15 cellular contexts compared by ENCODE assay signal in the genomic region with DNA sequence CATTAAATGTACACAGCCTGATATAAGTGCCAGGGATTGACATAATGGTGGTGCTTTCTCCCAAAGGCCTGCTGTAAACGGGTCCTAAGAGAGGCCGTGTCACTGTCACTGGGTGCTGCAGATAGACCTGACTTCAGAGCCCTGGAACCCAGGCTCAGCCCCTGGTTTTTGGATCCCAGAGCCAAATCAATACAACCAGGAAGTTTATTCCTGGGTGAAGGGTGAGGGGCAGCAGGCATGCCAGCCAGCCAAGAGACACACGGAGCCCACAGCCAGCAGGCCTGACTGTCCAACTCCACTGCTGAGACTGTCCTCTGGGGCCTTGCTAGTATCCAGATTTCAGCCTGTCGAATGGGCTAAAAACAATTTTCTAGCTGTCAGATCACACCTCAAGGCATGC. TPM values are rescaled to one million over a fixed set of nuclear protein-coding genes. Genes with fewer than 3 reads are reported as not detected.
DNase-seq lines count a peak whose midpoint lies in the region; ATAC-seq and TF ChIP-seq lines count a peak whose summit lies in the region.
"Had no signal": no experiment of that assay in that cellular context is flagged by ENCODE, and none has a peak within 500 bp of the region (broad histone marks: within the 10 kb centered on the region; RNA-seq: fewer than 3 reads in every experiment).

No MANE protein-coding gene starts in this region.

- in situ Hi-C loops in transverse colon (cut with MboI; ENCODE audit: low pct_ligation_motif_present in 1 of 4, low pct_unique_long_range_greater_than_20kb in 1 of 4, low sequenced_read_pairs in 3 of 4) = no loop called here

- no peak overlapping the region for H3K27ac Mint-ChIP-seq in activated naive CD4-positive, alpha-beta T cell treated with anti-CD3 and anti-CD28 coated beads, Interleukin-2, amount 10 ng/mL, durations not matched to agents 7 days and 5 days
- no peak overlapping the region for H3K27ac Mint-ChIP-seq in activated naive CD4-positive, alpha-beta T cell treated with anti-CD3 and anti-CD28 coated beads for 36 hours
- H3K27ac Mint-ChIP-seq in dendritic cell treated with granulocyte-macrophage colony-stimulating factor and Interleukin-4, amounts not matched to agents 40 ng/mL and 50 ng/mL, for 4 days = peak overlapping the region; percentile 65
- peak overlapping the region; percentile 74 for H3K27ac Mint-ChIP-seq in nephron progenitor cell
- H3K27ac Mint-ChIP-seq in progenitor cell of endocrine pancreas = no peak overlapping the region
- H3K27ac Mint-ChIP-seq: activated CD4-positive, alpha-beta T cell treated with anti-CD3 and anti-CD28 coated beads, Interleukin-2, amount 10 ng/mL, durations not matched to agents 7 days and 5 days; mesothelial cell of epicardium had no signal

- H3K4me3 ChIP-seq in transverse colon = no peak overlapping the region

- H3K36me3 ChIP-seq in transverse colon = no peaks in the 10 kb centered on the region

- peak overlapping the region; percentile 99 to 100 (median 100) for H3K27ac ChIP-seq in transverse colon

- no peaks in the 10 kb centered on the region for H3K27me3 ChIP-seq in transverse colon

- CTCF ChIA-PET in activated naive CD4-positive, alpha-beta T cell treated with anti-CD3 and anti-CD28 coated beads, Interleukin-2, amount 10 ng/mL, durations not matched to agents 7 days and 5 days (lab: Charles Lee) = no interaction called here
- CTCF ChIA-PET in activated naive CD4-positive, alpha-beta T cell treated with anti-CD3 and anti-CD28 coated beads for 36 hours (lab: Charles Lee) = interaction anchor here (2.2 kb wide), 1 partner anchor 13 kb away, joined by 8 read pairs; a partner anchor contains a TSS

- no peak for TF ChIP-seq POLR2A in transverse colon (IDR thresholded peaks at IDR 0.05)

- H3K9me3 Mint-ChIP-seq in activated naive CD4-positive, alpha-beta T cell treated with anti-CD3 and anti-CD28 coated beads, Interleukin-2, amount 10 ng/mL, durations not matched to agents 7 days and 5 days = no peaks in the 10 kb centered on the region
- H3K9me3 Mint-ChIP-seq in activated naive CD4-positive, alpha-beta T cell treated with anti-CD3 and anti-CD28 coated beads for 36 hours = no peaks in the 10 kb centered on the region
- no peaks in the 10 kb centered on the region for H3K9me3 Mint-ChIP-seq in dendritic cell treated with granulocyte-macrophage colony-stimulating factor and Interleukin-4, amounts not matched to agents 40 ng/mL and 50 ng/mL, for 4 days
- H3K9me3 Mint-ChIP-seq in nephron progenitor cell (no peaks in the 10 kb centered on the region), progenitor cell of endocrine pancreas (ENCODE audit: low read depth) (no peaks in the 10 kb centered on the region)
- H3K9me3 Mint-ChIP-seq: activated CD4-positive, alpha-beta T cell treated with anti-CD3 and anti-CD28 coated beads, Interleukin-2, amount 10 ng/mL, durations not matched to agents 7 days and 5 days; mesothelial cell of epicardium had no signal

- TF ChIP-seq EP300 in transverse colon (IDR thresholded peaks at IDR 0.05; ENCODE audit: low read depth) = no peak

- H3K27me3 Mint-ChIP-seq in activated naive CD4-positive, alpha-beta T cell treated with anti-CD3 and anti-CD28 coated beads, Interleukin-2, amount 10 ng/mL, durations not matched to agents 7 days and 5 days = no peaks in the 10 kb centered on the region
- no peaks in the 10 kb centered on the region for H3K27me3 Mint-ChIP-seq in activated naive CD4-positive, alpha-beta T cell treated with anti-CD3 and anti-CD28 coated beads for 36 hours (ENCODE audit: low read depth)
- H3K27me3 Mint-ChIP-seq in dendritic cell treated with granulocyte-macrophage colony-stimulating factor and Interleukin-4, amounts not matched to agents 40 ng/mL and 50 ng/mL, for 4 days = no peaks in the 10 kb centered on the region
- H3K27me3 Mint-ChIP-seq in nephron progenitor cell (ENCODE audit: low read depth, poor library complexity) = no peaks in the 10 kb centered on the region
- peaks cover 36% of the 10 kb centered on the region for H3K27me3 Mint-ChIP-seq in progenitor cell of endocrine pancreas
- H3K27me3 Mint-ChIP-seq: activated CD4-positive, alpha-beta T cell treated with anti-CD3 and anti-CD28 coated beads, Interleukin-2, amount 10 ng/mL, durations not matched to agents 7 days and 5 days had no signal

- no peak overlapping the region for H3K4me3 Mint-ChIP-seq in activated naive CD4-positive, alpha-beta T cell treated with anti-CD3 and anti-CD28 coated beads, Interleukin-2, amount 10 ng/mL, durations not matched to agents 7 days and 5 days
- no peak overlapping the region for H3K4me3 Mint-ChIP-seq in activated naive CD4-positive, alpha-beta T cell treated with anti-CD3 and anti-CD28 coated beads for 36 hours
- H3K4me3 Mint-ChIP-seq in dendritic cell treated with granulocyte-macrophage colony-stimulating factor and Interleukin-4, amounts not matched to agents 40 ng/mL and 50 ng/mL, for 4 days = no peak overlapping the region
- H3K4me3 Mint-ChIP-seq in nephron progenitor cell = no peak overlapping the region
- H3K4me3 Mint-ChIP-seq in progenitor cell of endocrine pancreas (ENCODE audit: low read depth) = no peak overlapping the region
- H3K4me3 Mint-ChIP-seq: activated CD4-positive, alpha-beta T cell treated with anti-CD3 and anti-CD28 coated beads, Interleukin-2, amount 10 ng/mL, durations not matched to agents 7 days and 5 days; mesothelial cell of epicardium had no signal

- DNase-seq in activated naive CD4-positive, alpha-beta T cell treated with anti-CD3 and anti-CD28 coated beads, Interleukin-2, amount 10 ng/mL, durations not matched to agents 7 days and 5 days = peak; percentile 10
- no peak for DNase-seq in activated naive CD4-positive, alpha-beta T cell treated with anti-CD3 and anti-CD28 coated beads for 36 hours
- no peak for DNase-seq in nephron progenitor cell
- DNase-seq in transverse colon = no peak
- no peak for DNase-seq in progenitor cell of endocrine pancreas (ENCODE audit: low spot score, unreplicated experiment)
- DNase-seq: activated CD4-positive, alpha-beta T cell treated with anti-CD3 and anti-CD28 coated beads, Interleukin-2, amount 10 ng/mL, durations not matched to agents 7 days and 5 days; erythroblast; NCI-H1092; NCI-H345; retina had no signal

- intact Hi-C loops in activated naive CD4-positive, alpha-beta T cell treated with anti-CD3 and anti-CD28 coated beads for 36 hours (cut with micrococcal nuclease) = no loop called here
- intact Hi-C loops in dendritic cell treated with granulocyte-macrophage colony-stimulating factor and Interleukin-4, amounts not matched to agents 40 ng/mL and 50 ng/mL, for 4 days (cut with micrococcal nuclease) = no loop called here
- intact Hi-C loops in transverse colon (cut with DNase I; ENCODE audit: low total_unique reads) = no loop called here

- no peak for ATAC-seq in GM21423 (IDR thresholded peaks at IDR 0.05; ENCODE audit: unreplicated experiment)
- ATAC-seq in HG02642 (IDR thresholded peaks at IDR 0.05; ENCODE audit: poor library complexity, unreplicated experiment) = no peak

- TF ChIP-seq CTCF in nephron progenitor cell (IDR thresholded peaks at IDR 0.05) (no peak), transverse colon (IDR thresholded peaks at IDR 0.05) (peak in 1 of 5 experiments; percentile 6), progenitor cell of endocrine pancreas (IDR thresholded peaks at IDR 0.05; ENCODE audit: unreplicated experiment) (no peak)

- peaks cover 79% of the 10 kb centered on the region for H3K4me1 Mint-ChIP-seq in activated naive CD4-positive, alpha-beta T cell treated with anti-CD3 and anti-CD28 coated beads, Interleukin-2, amount 10 ng/mL, durations not matched to agents 7 days and 5 days
- H3K4me1 Mint-ChIP-seq in activated naive CD4-positive, alpha-beta T cell treated with anti-CD3 and anti-CD28 coated beads for 36 hours (ENCODE audit: low read depth) = peaks cover 80% of the 10 kb centered on the region
- peaks cover 93% of the 10 kb centered on the region for H3K4me1 Mint-ChIP-seq in dendritic cell treated with granulocyte-macrophage colony-stimulating factor and Interleukin-4, amounts not matched to agents 40 ng/mL and 50 ng/mL, for 4 days (ENCODE audit: low read depth)
- peaks cover 84% of the 10 kb centered on the region for H3K4me1 Mint-ChIP-seq in nephron progenitor cell
- peaks cover 24% of the 10 kb centered on the region for H3K4me1 Mint-ChIP-seq in progenitor cell of endocrine pancreas (ENCODE audit: low read depth)

- WGBS in transverse colon (ENCODE audit: low coverage in 1 of 2), 2 donors = 87% methylated on average over 4 of the region's 4 CpGs; no CpG with 5 or more reads in 1 of the 2 donors

- H3K9me3 ChIP-seq in transverse colon = no peaks in the 10 kb centered on the region

- H3K4me1 ChIP-seq in transverse colon = peaks cover 68 to 97% (median 89%) of the 10 kb centered on the region in 4 donors

- no peaks in the 10 kb centered on the region for H3K36me3 Mint-ChIP-seq in activated naive CD4-positive, alpha-beta T cell treated with anti-CD3 and anti-CD28 coated beads, Interleukin-2, amount 10 ng/mL, durations not matched to agents 7 days and 5 days
- H3K36me3 Mint-ChIP-seq in activated naive CD4-positive, alpha-beta T cell treated with anti-CD3 and anti-CD28 coated beads for 36 hours (ENCODE audit: low read depth) = no peaks in the 10 kb centered on the region
- H3K36me3 Mint-ChIP-seq in dendritic cell treated with granulocyte-macrophage colony-stimulating factor and Interleukin-4, amounts not matched to agents 40 ng/mL and 50 ng/mL, for 4 days (ENCODE audit: low read depth) = no peaks in the 10 kb centered on the region
- H3K36me3 Mint-ChIP-seq in nephron progenitor cell (ENCODE audit: low read depth) = no peaks in the 10 kb centered on the region
- no peaks in the 10 kb centered on the region for H3K36me3 Mint-ChIP-seq in progenitor cell of endocrine pancreas (ENCODE audit: insufficient read depth)
- H3K36me3 Mint-ChIP-seq: mesothelial cell of epicardium had no signal

RNA-seq across cellular contexts. Expression of a gene that starts 12.8 kb away (rescaled TPM):
- 1 to 10 TPM; 3.1 to 3.9 TPM for total RNA-seq in activated naive CD4-positive, alpha-beta T cell treated with anti-CD3 and anti-CD28 coated beads for 36 hours
- total RNA-seq in transverse colon (1 to 10 TPM in 1 of 4 donors, under 1 TPM in 1, not detected in 2; 0.68 to 1.5 TPM), progenitor cell of endocrine pancreas (0.36 and 0.98 TPM in 2 replicates)

RNA-seq across cellular contexts. Expression of a gene that starts 35.3 kb away (rescaled TPM):
- 100 to 1,000 TPM; 202 to 208 TPM for total RNA-seq in activated naive CD4-positive, alpha-beta T cell treated with anti-CD3 and anti-CD28 coated beads for 36 hours
- total RNA-seq in transverse colon = 100 to 1,000 TPM in 3 of 4 donors, 10 to 100 TPM in 1; 82.8 to 299 (median 254) TPM
- total RNA-seq in progenitor cell of endocrine pancreas = 5.9 and 6.9 TPM in 2 replicates

RNA-seq across cellular contexts. Expression of a gene that starts 52.3 kb away (rescaled TPM):
- not detected for total RNA-seq in activated naive CD4-positive, alpha-beta T cell treated with anti-CD3 and anti-CD28 coated beads for 36 hours
- total RNA-seq in transverse colon (not detected), progenitor cell of endocrine pancreas (not detected in 2 replicates)
- total RNA-seq: activated CD4-positive, alpha-beta T cell treated with anti-CD3 and anti-CD28 coated beads, Interleukin-2, amount 10 ng/mL, durations not matched to agents 7 days and 5 days; mesothelial cell of epicardium; T-helper 2 cell treated with Interferon-gamma antibody and Interleukin-4, amounts not matched to agents 100 ng/mL and 5 ng/mL, for 36 hours had no signal

RNA-seq across cellular contexts. Expression of a gene that starts 56.8 kb away (rescaled TPM):
- not detected for total RNA-seq in activated naive CD4-positive, alpha-beta T cell treated with anti-CD3 and anti-CD28 coated beads for 36 hours
- not detected for total RNA-seq in transverse colon
- not detected in 2 replicates for total RNA-seq in progenitor cell of endocrine pancreas
- total RNA-seq: activated CD4-positive, alpha-beta T cell treated with anti-CD3 and anti-CD28 coated beads, Interleukin-2, amount 10 ng/mL, durations not matched to agents 7 days and 5 days; T-helper 2 cell treated with Interferon-gamma antibody and Interleukin-4, amounts not matched to agents 100 ng/mL and 5 ng/mL, for 36 hours had no signal

Comparison
In these comparisons a context has a peak if more than half of its experiments do, and no peak if none do; other contexts are left out.
1. H3K27ac Mint-ChIP-seq: peak in dendritic cell treated with granulocyte-macrophage colony-stimulating factor and Interleukin-4, amounts not matched to agents 40 ng/mL and 50 ng/mL, for 4 days (single experiment) and nephron progenitor cell (single experiment); none in activated naive CD4-positive, alpha-beta T cell treated with anti-CD3 and anti-CD28 coated beads, Interleukin-2, amount 10 ng/mL, durations not matched to agents 7 days and 5 days (single experiment), activated naive CD4-positive, alpha-beta T cell treated with anti-CD3 and anti-CD28 coated beads for 36 hours (single experiment) and progenitor cell of endocrine pancreas (single experiment).
2. RNA of a gene that starts 35.3 kb away (total RNA-seq): 82.8 to 299 TPM in transverse colon and 202 to 208 TPM in activated naive CD4-positive, alpha-beta T cell treated with anti-CD3 and anti-CD28 coated beads for 36 hours; 5.9 to 6.9 TPM in progenitor cell of endocrine pancreas; every median in the first group is over 10 times any median in the second.